In genomic region chr10:23316406-23316805, GRCh38 we compare ENCODE assay signal across 29 cellular contexts. TPM values are rescaled to one million over a fixed set of nuclear protein-coding genes. Genes with fewer than 3 reads are reported as not detected.
"Had no signal": no experiment of that assay in that cellular context is flagged by ENCODE, and none has a peak within 500 bp of the region (broad histone marks: within the 10 kb centered on the region; RNA-seq: fewer than 3 reads in every experiment).

No MANE protein-coding gene starts in this region.

- H3K27me3 ChIP-seq: neural progenitor cell, ovary, right lobe of liver, sigmoid colon, stomach, testis, transverse colon, vagina had no signal

- H3K4me3 Mint-ChIP-seq: naive thymus-derived CD4-positive, alpha-beta T cell; natural killer cell; nephron; neural progenitor cell; stimulated activated naive B cell treated with anti-CD40 and anti-IgM and Interleukin-4, amounts not matched to agents 10 μg/mL and 1 μg/mL and 100 μg/mL, for 72 hours; stimulated activated naive CD8-positive, alpha-beta T cell treated with anti-CD3 and anti-CD28 coated beads, Interleukin-15, Interleukin-2, amounts not matched to agents 100 ng/mL and 50 ng/mL, for 24 hours; type B pancreatic cell had no signal

- H3K27ac Mint-ChIP-seq: naive thymus-derived CD4-positive, alpha-beta T cell; natural killer cell; nephron; neural progenitor cell; progenitor cell of endocrine pancreas; stimulated activated naive B cell treated with anti-CD40 and anti-IgM and Interleukin-4, amounts not matched to agents 10 μg/mL and 1 μg/mL and 100 μg/mL, for 72 hours; stimulated activated naive CD8-positive, alpha-beta T cell treated with anti-CD3 and anti-CD28 coated beads, Interleukin-15, Interleukin-2, amounts not matched to agents 100 ng/mL and 50 ng/mL, for 24 hours; type B pancreatic cell had no signal

- H3K4me1 Mint-ChIP-seq: natural killer cell, nephron had no signal

- H3K4me1 ChIP-seq: neural progenitor cell, parathyroid adenoma, psoas muscle, sigmoid colon, stomach, testis, tibial artery, transverse colon, vagina had no signal

- H3K9me3 ChIP-seq: ovary, psoas muscle, right lobe of liver, sigmoid colon, stomach, testis, tibial artery, transverse colon, vagina had no signal

- H3K36me3 ChIP-seq: neural progenitor cell, ovary, right lobe of liver, sigmoid colon, stomach, tibial artery, transverse colon, vagina had no signal

- H3K27me3 Mint-ChIP-seq: stimulated activated naive CD8-positive, alpha-beta T cell treated with anti-CD3 and anti-CD28 coated beads, Interleukin-15, Interleukin-2, amounts not matched to agents 100 ng/mL and 50 ng/mL, for 24 hours had no signal

- H3K4me3 ChIP-seq: neural progenitor cell, ovary, psoas muscle, right lobe of liver, sigmoid colon, stomach, testis, tibial artery, transverse colon, vagina had no signal

- H3K27ac ChIP-seq: neural progenitor cell, ovary, parathyroid adenoma, psoas muscle, right lobe of liver, sigmoid colon, stomach, testis, tibial artery, transverse colon, vagina had no signal

- H3K36me3 Mint-ChIP-seq: natural killer cell, neural progenitor cell, type B pancreatic cell had no signal

- H3K9me3 Mint-ChIP-seq: natural killer cell; nephron; neural progenitor cell; stimulated activated naive CD8-positive, alpha-beta T cell treated with anti-CD3 and anti-CD28 coated beads, Interleukin-15, Interleukin-2, amounts not matched to agents 100 ng/mL and 50 ng/mL, for 24 hours; type B pancreatic cell had no signal

- DNase-seq: naive thymus-derived CD4-positive, alpha-beta T cell; natural killer cell; occipital lobe; ovary; psoas muscle; right cardiac atrium; right lobe of liver; sigmoid colon; small intestine; stimulated activated CD4-positive, alpha-beta T cell treated with anti-CD3 and anti-CD28 coated beads, Interleukin-15, amount 100 ng/mL, for 24 hours; stimulated activated CD4-positive, alpha-beta T cell treated with anti-CD3 and anti-CD28 coated beads, Interleukin-4, amount 100 ng/mL, for 1 hour; stimulated activated CD4-positive, alpha-beta T cell treated with anti-CD3 and anti-CD28 coated beads, Interleukin-4, amount 100 ng/mL, for 4 hours; stimulated activated CD8-positive, alpha-beta memory T cell treated with anti-CD3 and anti-CD28 coated beads, Interleukin-4, amount 100 ng/mL, for 48 hours; stimulated activated naive B cell treated with anti-CD40 and anti-IgM and Interleukin-4, amounts not matched to agents 10 μg/mL and 1 μg/mL and 100 μg/mL, for 72 hours; stimulated activated naive CD4-positive, alpha-beta T cell treated with Interleukin-2 at 50 U/mL for 16 hours; stomach; testis; tibial artery; transverse colon had no signal

- ATAC-seq: naive thymus-derived CD4-positive, alpha-beta T cell; natural killer cell; psoas muscle; right lobe of liver; stimulated activated naive B cell treated with anti-CD40 and anti-IgM and Interleukin-4, amounts not matched to agents 10 μg/mL and 1 μg/mL and 100 μg/mL, for 72 hours had no signal

RNA-seq across cellular contexts. Expression of gene C10orf67, which starts 28.2 kb away (rescaled TPM):
- total RNA-seq: naive thymus-derived CD4-positive, alpha-beta T cell; natural killer cell; osteoblast; progenitor cell of endocrine pancreas; right lobe of liver; sigmoid colon; subcutaneous adipose tissue; transverse colon; ureter; vagina had no signal
